Comparison of ENCODE assay signal across 1 cellular context in genomic region chr7:105346138-105346537, GRCh38.
TF ChIP-seq lines count a peak whose summit lies in the region.

No MANE protein-coding gene starts in this region.

TF ChIP-seq in GM12878, 131 proteins besides CTCF, POLR2A, EP300 and RAD21 (continued from another document):
- TF ChIP-seq, protein P1, sequence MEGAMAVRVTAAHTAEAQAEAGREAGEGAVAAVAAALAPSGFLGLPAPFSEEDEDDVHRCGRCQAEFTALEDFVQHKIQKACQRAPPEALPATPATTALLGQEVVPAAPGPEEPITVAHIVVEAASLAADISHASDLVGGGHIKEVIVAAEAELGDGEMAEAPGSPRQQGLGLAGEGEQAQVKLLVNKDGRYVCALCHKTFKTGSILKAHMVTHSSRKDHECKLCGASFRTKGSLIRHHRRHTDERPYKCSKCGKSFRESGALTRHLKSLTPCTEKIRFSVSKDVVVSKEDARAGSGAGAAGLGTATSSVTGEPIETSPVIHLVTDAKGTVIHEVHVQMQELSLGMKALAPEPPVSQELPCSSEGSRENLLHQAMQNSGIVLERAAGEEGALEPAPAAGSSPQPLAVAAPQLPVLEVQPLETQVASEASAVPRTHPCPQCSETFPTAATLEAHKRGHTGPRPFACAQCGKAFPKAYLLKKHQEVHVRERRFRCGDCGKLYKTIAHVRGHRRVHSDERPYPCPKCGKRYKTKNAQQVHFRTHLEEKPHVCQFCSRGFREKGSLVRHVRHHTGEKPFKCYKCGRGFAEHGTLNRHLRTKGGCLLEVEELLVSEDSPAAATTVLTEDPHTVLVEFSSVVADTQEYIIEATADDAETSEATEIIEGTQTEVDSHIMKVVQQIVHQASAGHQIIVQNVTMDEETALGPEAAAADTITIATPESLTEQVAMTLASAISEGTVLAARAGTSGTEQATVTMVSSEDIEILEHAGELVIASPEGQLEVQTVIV (IDR thresholded peaks at IDR 0.05; ENCODE audit: borderline replicate concordance, partially characterized antibody) = no peak
- no peak for TF ChIP-seq ZNF217 (IDR thresholded peaks at IDR 0.05)
- no peak for TF ChIP-seq NFXL1 (IDR thresholded peaks at IDR 0.05; ENCODE audit: borderline replicate concordance)
- no peak for TF ChIP-seq RFX5 (IDR thresholded peaks at IDR 0.05; ENCODE audit: low read depth, low read length)
- no peak for TF ChIP-seq BHLHE40 (IDR thresholded peaks at IDR 0.05; ENCODE audit: borderline replicate concordance in 1 of 2, low read depth in 2 of 2, low read length in 1 of 2)
- TF ChIP-seq EED (IDR thresholded peaks at IDR 0.05; ENCODE audit: low read depth) = no peak
- TF ChIP-seq PAX5 (IDR thresholded peaks at IDR 0.05; ENCODE audit: borderline replicate concordance, low read depth, low read length) = no peak
- no peak for TF ChIP-seq BCL3 (IDR thresholded peaks at IDR 0.05; ENCODE audit: borderline replicate concordance, insufficient read depth, low read depth, low read length, poor library complexity, severe bottlenecking)
- no peak for TF ChIP-seq SREBF2 (IDR thresholded peaks at IDR 0.05; ENCODE audit: low read length)
- TF ChIP-seq SPI1 (IDR thresholded peaks at IDR 0.05; ENCODE audit: borderline replicate concordance, insufficient read depth, low read depth, low read length) = no peak
- no peak for TF ChIP-seq CBX5 (IDR thresholded peaks at IDR 0.05; ENCODE audit: low read depth)
- no peak for TF ChIP-seq MTA3 (IDR thresholded peaks at IDR 0.05; ENCODE audit: borderline replicate concordance, low read length)
- no peak for TF ChIP-seq HCFC1 (IDR thresholded peaks at IDR 0.05; ENCODE audit: low read length)
- TF ChIP-seq HDGF (IDR thresholded peaks at IDR 0.05) = no peak
- TF ChIP-seq, protein P2, sequence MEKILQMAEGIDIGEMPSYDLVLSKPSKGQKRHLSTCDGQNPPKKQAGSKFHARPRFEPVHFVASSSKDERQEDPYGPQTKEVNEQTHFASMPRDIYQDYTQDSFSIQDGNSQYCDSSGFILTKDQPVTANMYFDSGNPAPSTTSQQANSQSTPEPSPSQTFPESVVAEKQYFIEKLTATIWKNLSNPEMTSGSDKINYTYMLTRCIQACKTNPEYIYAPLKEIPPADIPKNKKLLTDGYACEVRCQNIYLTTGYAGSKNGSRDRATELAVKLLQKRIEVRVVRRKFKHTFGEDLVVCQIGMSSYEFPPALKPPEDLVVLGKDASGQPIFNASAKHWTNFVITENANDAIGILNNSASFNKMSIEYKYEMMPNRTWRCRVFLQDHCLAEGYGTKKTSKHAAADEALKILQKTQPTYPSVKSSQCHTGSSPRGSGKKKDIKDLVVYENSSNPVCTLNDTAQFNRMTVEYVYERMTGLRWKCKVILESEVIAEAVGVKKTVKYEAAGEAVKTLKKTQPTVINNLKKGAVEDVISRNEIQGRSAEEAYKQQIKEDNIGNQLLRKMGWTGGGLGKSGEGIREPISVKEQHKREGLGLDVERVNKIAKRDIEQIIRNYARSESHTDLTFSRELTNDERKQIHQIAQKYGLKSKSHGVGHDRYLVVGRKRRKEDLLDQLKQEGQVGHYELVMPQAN (conservative IDR thresholded peaks at IDR 0.05) = no peak
- no peak for TF ChIP-seq TCF3 (IDR thresholded peaks at IDR 0.05; ENCODE audit: borderline replicate concordance, insufficient read depth, low read depth, low read length)
- TF ChIP-seq, protein P3, sequence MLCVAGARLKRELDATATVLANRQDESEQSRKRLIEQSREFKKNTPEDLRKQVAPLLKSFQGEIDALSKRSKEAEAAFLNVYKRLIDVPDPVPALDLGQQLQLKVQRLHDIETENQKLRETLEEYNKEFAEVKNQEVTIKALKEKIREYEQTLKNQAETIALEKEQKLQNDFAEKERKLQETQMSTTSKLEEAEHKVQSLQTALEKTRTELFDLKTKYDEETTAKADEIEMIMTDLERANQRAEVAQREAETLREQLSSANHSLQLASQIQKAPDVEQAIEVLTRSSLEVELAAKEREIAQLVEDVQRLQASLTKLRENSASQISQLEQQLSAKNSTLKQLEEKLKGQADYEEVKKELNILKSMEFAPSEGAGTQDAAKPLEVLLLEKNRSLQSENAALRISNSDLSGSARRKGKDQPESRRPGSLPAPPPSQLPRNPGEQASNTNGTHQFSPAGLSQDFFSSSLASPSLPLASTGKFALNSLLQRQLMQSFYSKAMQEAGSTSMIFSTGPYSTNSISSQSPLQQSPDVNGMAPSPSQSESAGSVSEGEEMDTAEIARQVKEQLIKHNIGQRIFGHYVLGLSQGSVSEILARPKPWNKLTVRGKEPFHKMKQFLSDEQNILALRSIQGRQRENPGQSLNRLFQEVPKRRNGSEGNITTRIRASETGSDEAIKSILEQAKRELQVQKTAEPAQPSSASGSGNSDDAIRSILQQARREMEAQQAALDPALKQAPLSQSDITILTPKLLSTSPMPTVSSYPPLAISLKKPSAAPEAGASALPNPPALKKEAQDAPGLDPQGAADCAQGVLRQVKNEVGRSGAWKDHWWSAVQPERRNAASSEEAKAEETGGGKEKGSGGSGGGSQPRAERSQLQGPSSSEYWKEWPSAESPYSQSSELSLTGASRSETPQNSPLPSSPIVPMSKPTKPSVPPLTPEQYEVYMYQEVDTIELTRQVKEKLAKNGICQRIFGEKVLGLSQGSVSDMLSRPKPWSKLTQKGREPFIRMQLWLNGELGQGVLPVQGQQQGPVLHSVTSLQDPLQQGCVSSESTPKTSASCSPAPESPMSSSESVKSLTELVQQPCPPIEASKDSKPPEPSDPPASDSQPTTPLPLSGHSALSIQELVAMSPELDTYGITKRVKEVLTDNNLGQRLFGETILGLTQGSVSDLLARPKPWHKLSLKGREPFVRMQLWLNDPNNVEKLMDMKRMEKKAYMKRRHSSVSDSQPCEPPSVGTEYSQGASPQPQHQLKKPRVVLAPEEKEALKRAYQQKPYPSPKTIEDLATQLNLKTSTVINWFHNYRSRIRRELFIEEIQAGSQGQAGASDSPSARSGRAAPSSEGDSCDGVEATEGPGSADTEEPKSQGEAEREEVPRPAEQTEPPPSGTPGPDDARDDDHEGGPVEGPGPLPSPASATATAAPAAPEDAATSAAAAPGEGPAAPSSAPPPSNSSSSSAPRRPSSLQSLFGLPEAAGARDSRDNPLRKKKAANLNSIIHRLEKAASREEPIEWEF (IDR thresholded peaks at IDR 0.05; ENCODE audit: insufficient replicate concordance, low read depth, low read length) = no peak
- no peak for TF ChIP-seq CREM (IDR thresholded peaks at IDR 0.05; ENCODE audit: low read depth)
TF ChIP-seq in GM12878: peak in this region for 0.
